ENCODE assay signal across 21 cellular contexts in the genomic region with DNA sequence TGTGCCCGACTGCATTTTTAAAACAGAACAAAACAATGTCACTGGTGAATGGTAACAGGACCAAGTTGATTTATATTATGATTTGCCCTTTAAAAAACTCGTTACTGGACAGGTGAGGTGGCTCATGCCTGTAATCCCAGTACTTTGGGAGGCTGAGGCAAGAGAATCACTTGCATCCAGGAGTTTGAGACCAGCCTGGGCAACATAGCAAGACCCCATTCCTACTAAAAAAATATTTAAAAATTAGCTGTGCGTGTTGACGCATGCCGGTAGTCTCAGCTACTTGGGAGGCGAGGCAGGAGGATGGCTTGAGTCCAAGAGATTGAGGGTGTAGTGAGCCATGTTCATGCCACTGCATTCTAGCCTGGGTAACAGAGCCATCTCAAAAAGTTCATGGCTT.
"Had no signal": no experiment of that assay in that cellular context is flagged by ENCODE, and none has a peak within 500 bp of the region (broad histone marks: within the 10 kb centered on the region; RNA-seq: fewer than 3 reads in every experiment).

No MANE protein-coding gene starts in this region.

- H3K36me3 Mint-ChIP-seq: T-cell had no signal

- ATAC-seq: T-cell had no signal

- H3K27ac Mint-ChIP-seq: T-cell had no signal

- H3K36me3 ChIP-seq: MG63, SJSA1 had no signal

- H3K9me3 Mint-ChIP-seq: T-cell had no signal

- H3K4me1 Mint-ChIP-seq: T-cell had no signal

- H3K4me3 Mint-ChIP-seq: T-cell had no signal

- H3K4me1 ChIP-seq: SJSA1 had no signal

- H3K27me3 ChIP-seq: MG63, SJSA1 had no signal

- DNase-seq: Karpas-422, KG1, MG63, NCI-H1092, NCI-H1105 treated with DMSO at 0.1 percent for 48 hours, NCI-H1694, NCI-H187 treated with DMSO at 0.1 percent for 48 hours, NCI-H2029 treated with DMSO at 0.1 percent for 48 hours, NCI-H2171 treated with DMSO at 0.1 percent for 48 hours, NCI-H524, NCI-H526 treated with DMSO at 0.1 percent for 48 hours, NCI-H774, Right ventricle myocardium superior, RPMI8226, SIG-M5, T-cell had no signal

- H3K4me3 ChIP-seq: MG63, SJSA1, SK-N-MC had no signal

- H3K9me3 ChIP-seq: MG63, SJSA1 had no signal

- H3K27ac ChIP-seq: HL-60, SJSA1, SK-N-MC had no signal

- FAIRE-seq: HTR-8/SVneo, RCC 7860 had no signal
